Comparison of ENCODE assay signal across 15 cellular contexts in genomic region chr16:46923513-46924295, GRCh38.
"Had no signal": no experiment of that assay in that cellular context is flagged by ENCODE, and none has a peak within 500 bp of the region (broad histone marks: within the 10 kb centered on the region; RNA-seq: fewer than 3 reads in every experiment).

No MANE protein-coding gene starts in this region.

- H3K9me3 ChIP-seq: neutrophil, spleen, uterus had no signal

- FAIRE-seq: frontal cortex had no signal

- H3K79me2 ChIP-seq: hepatocyte had no signal

- ATAC-seq: naive thymus-derived CD4-positive, alpha-beta T cell; stimulated activated naive B cell treated with anti-CD40 and anti-IgM and Interleukin-4, amounts not matched to agents 10 μg/mL and 1 μg/mL and 100 μg/mL, for 72 hours had no signal

- H3K27ac ChIP-seq: hepatocyte, neutrophil, spleen, uterus had no signal

- H3K4me2 ChIP-seq: hepatocyte had no signal

- H3K36me3 ChIP-seq: neutrophil, uterus had no signal

- H3K4me3 ChIP-seq: hepatocyte, lung, spleen, uterus had no signal

- DNase-seq: activated CD4-positive, alpha-beta memory T cell treated with anti-CD3 and anti-CD28 coated beads, Interleukin-2, amount 10 ng/mL, durations not matched to agents 7 days and 5 days; activated CD4-positive, CD25-positive, alpha-beta regulatory T cell treated with anti-CD3 and anti-CD28 coated beads, Interleukin-2, amount 50 U/mL, for 72 hours; activated naive CD4-positive, alpha-beta T cell; caudate nucleus; cortex of kidney; midbrain; naive thymus-derived CD4-positive, alpha-beta T cell; spleen; stimulated activated CD4-positive, alpha-beta T cell treated with anti-CD3 and anti-CD28 coated beads, Interleukin-1b, Interleukin-23, amount 100 ng/mL, for 48 hours; stimulated activated naive B cell treated with anti-CD40 and anti-IgM and Interleukin-4, amounts not matched to agents 10 μg/mL and 1 μg/mL and 100 μg/mL, for 72 hours; uterus had no signal

- H3K4me1 ChIP-seq: uterus had no signal

- H3K27me3 ChIP-seq: hepatocyte, neutrophil, spleen, uterus had no signal

- H2AFZ ChIP-seq: hepatocyte had no signal
